In genomic region chr5:176637556-176637955, GRCh38 we compare ENCODE assay signal across 19 cellular contexts. TPM values are rescaled to one million over a fixed set of nuclear protein-coding genes. Genes with fewer than 3 reads are reported as not detected.
DNase-seq lines count a peak whose midpoint lies in the region; ATAC-seq and TF ChIP-seq lines count a peak whose summit lies in the region.
"Had no signal": no experiment of that assay in that cellular context is flagged by ENCODE, and none has a peak within 500 bp of the region (broad histone marks: within the 10 kb centered on the region; RNA-seq: fewer than 3 reads in every experiment).

No MANE protein-coding gene starts in this region.

- H2BK15ac ChIP-seq in neuronal stem cell (ENCODE audit: low read length): no peak overlapping the region

- no peaks in the 10 kb centered on the region for H3K9me3 Mint-ChIP-seq in endodermal cell
- H3K9me3 Mint-ChIP-seq: CD8-positive, alpha-beta T cell had no signal

- peak overlapping the region; percentile 40 for H3K18ac ChIP-seq in neuronal stem cell (ENCODE audit: low read length)

- WGBS in endodermal cell (ENCODE audit: insufficient coverage in 1 of 2, insufficient read length in 1 of 2), 2 experiments: 50 to 74% methylated on average over 2 to 4 of the region's 4 CpGs
- no CpG with 5 or more reads among the region's 4 CpGs for WGBS in neuronal stem cell (ENCODE audit: extremely low coverage in 2 of 2, insufficient read length in 2 of 2, insufficient replicate concordance in 1 of 2), 2 donors

- H3K79me1 ChIP-seq in neuronal stem cell (ENCODE audit: low read depth, low read length): no peaks in the 10 kb centered on the region

- no peak overlapping the region for H3K4me3 Mint-ChIP-seq in T-helper 17 cell
- H3K4me3 Mint-ChIP-seq in endodermal cell: no peak overlapping the region
- H3K4me3 Mint-ChIP-seq: CD8-positive, alpha-beta T cell had no signal

- no peak overlapping the region for H3K27ac ChIP-seq in BLaER1
- no peak overlapping the region for H3K27ac ChIP-seq in endodermal cell (ENCODE audit: low read depth, low read length)
- H3K27ac ChIP-seq in neuronal stem cell (replicated peaks; ENCODE audit: low read length): no peak overlapping the region
- H3K27ac ChIP-seq: BLaER1 treated with 17β-estradiol and CSF1 and Interleukin-3, amounts not matched to agents 10 nM and 100 nM; HL-60 had no signal

- H3K9me3 ChIP-seq in BLaER1: no peaks in the 10 kb centered on the region
- peaks cover 3% of the 10 kb centered on the region for H3K9me3 ChIP-seq in T-helper 17 cell (ENCODE audit: control insufficient read depth, low read length, poor library complexity, severe bottlenecking)
- no peaks in the 10 kb centered on the region for H3K9me3 ChIP-seq in endodermal cell (ENCODE audit: control insufficient read depth, low read length)
- H3K9me3 ChIP-seq in neuronal stem cell (replicated peaks in 1 of 2; ENCODE audit: control insufficient read depth in 2 of 2, insufficient read depth in 1 of 2, low read depth in 1 of 2, low read length in 2 of 2): peaks cover 0 to 5% of the 10 kb centered on the region in 2 donors
- H3K9me3 ChIP-seq: BLaER1 treated with 17β-estradiol and CSF1 and Interleukin-3, amounts not matched to agents 10 nM and 100 nM had no signal

- H3K4me3 ChIP-seq in BLaER1: no peak overlapping the region
- H3K4me3 ChIP-seq in endodermal cell (ENCODE audit: low read length): no peak overlapping the region
- H3K4me3 ChIP-seq in neuronal stem cell (ENCODE audit: low read length in 2 of 2): peak overlapping the region in 1 of 2 donors; percentile 4
- H3K4me3 ChIP-seq: BLaER1 treated with 17β-estradiol and CSF1 and Interleukin-3, amounts not matched to agents 10 nM and 100 nM had no signal

- peak overlapping the region; percentile 56 for H3K27ac Mint-ChIP-seq in T-helper 17 cell
- H3K27ac Mint-ChIP-seq in endodermal cell: no peak overlapping the region
- H3K27ac Mint-ChIP-seq: CD8-positive, alpha-beta T cell had no signal

- H3K4me1 Mint-ChIP-seq in T-helper 17 cell: peaks cover 9% of the 10 kb centered on the region
- peaks cover 14% of the 10 kb centered on the region for H3K4me1 Mint-ChIP-seq in endodermal cell

- no peak overlapping the region for H2BK5ac ChIP-seq in neuronal stem cell (ENCODE audit: low read length)

- peaks cover 48% of the 10 kb centered on the region for H3K27me3 Mint-ChIP-seq in T-helper 17 cell
- H3K27me3 Mint-ChIP-seq in endodermal cell (ENCODE audit: insufficient read depth): peaks cover 41% of the 10 kb centered on the region

- 0 out of 2 replicates have a peak, but pooled peaks cover 6% of the 10 kb centered on the region for H4K20me1 ChIP-seq in BLaER1

- DNase-seq in T-helper 17 cell (no peak), endodermal cell (peak; percentile 57), neuronal stem cell (ENCODE audit: low spot score) (no peak)
- DNase-seq: 8988T; Calu3; CD8-positive, alpha-beta T cell; DMS79 treated with DMSO at 0.1 percent for 48 hours; GF-D8; H7 had no signal

- no peaks in the 10 kb centered on the region for H3K36me3 ChIP-seq in BLaER1
- no peaks in the 10 kb centered on the region for H3K36me3 ChIP-seq in endodermal cell (ENCODE audit: control insufficient read depth, insufficient read depth, low read length)
- H3K36me3 ChIP-seq in neuronal stem cell (replicated peaks in 1 of 2; ENCODE audit: control insufficient read depth in 2 of 2, insufficient read depth in 2 of 2, low read length in 2 of 2): no peaks in the 10 kb centered on the region
- H3K36me3 ChIP-seq: BLaER1 treated with 17β-estradiol and CSF1 and Interleukin-3, amounts not matched to agents 10 nM and 100 nM had no signal

- H3K4me2 ChIP-seq in BLaER1 (peak overlapping the region; percentile 25), neuronal stem cell (ENCODE audit: insufficient read depth, low read length, poor library complexity, severe bottlenecking) (no peak overlapping the region)

- peak overlapping the region; percentile 46 for H3K23ac ChIP-seq in neuronal stem cell (ENCODE audit: low read depth, low read length, poor library complexity)

- H2AFZ ChIP-seq in neuronal stem cell (ENCODE audit: low read length): no peak overlapping the region

- no peak overlapping the region for H3K14ac ChIP-seq in neuronal stem cell (ENCODE audit: low read length)

- H4K8ac ChIP-seq in neuronal stem cell (ENCODE audit: low read depth, low read length): no peak overlapping the region

- H2AK5ac ChIP-seq in neuronal stem cell (ENCODE audit: low read depth, low read length): no peak overlapping the region

- no peak overlapping the region for H2BK120ac ChIP-seq in neuronal stem cell (ENCODE audit: low read depth, low read length)

- H3K27me3 ChIP-seq in BLaER1 (no peaks in the 10 kb centered on the region), endodermal cell (ENCODE audit: control insufficient read depth, insufficient read depth, low read length, poor library complexity, severe bottlenecking) (peaks cover 4% of the 10 kb centered on the region), neuronal stem cell (ENCODE audit: control insufficient read depth in 3 of 3, insufficient read depth in 3 of 3, low read depth in 1 of 3, low read length in 3 of 3) (peaks cover 0 to 86% (median 2%) of the 10 kb centered on the region in 3 experiments)

- no peak for ATAC-seq in T-helper 17 cell
- ATAC-seq in esophagus mucosa: no peak
- no peak for ATAC-seq in GM21360 (IDR thresholded peaks at IDR 0.05; ENCODE audit: unreplicated experiment)
- no peak for ATAC-seq in HG02870 (IDR thresholded peaks at IDR 0.05; ENCODE audit: unreplicated experiment)
- ATAC-seq: CD8-positive, alpha-beta T cell; HCT116 had no signal

- H3K9ac ChIP-seq in BLaER1: no peak overlapping the region
- H3K9ac ChIP-seq in endodermal cell (ENCODE audit: extremely low read depth, low read length, poor library complexity, severe bottlenecking): no peak overlapping the region
- peak overlapping the region; percentile 10 for H3K9ac ChIP-seq in neuronal stem cell (ENCODE audit: low read depth, low read length, poor library complexity)
- H3K9ac ChIP-seq: BLaER1 treated with 17β-estradiol and CSF1 and Interleukin-3, amounts not matched to agents 10 nM and 100 nM had no signal

- H3K36me3 Mint-ChIP-seq in T-helper 17 cell (ENCODE audit: low read depth): peaks cover 11% of the 10 kb centered on the region
- no peaks in the 10 kb centered on the region for H3K36me3 Mint-ChIP-seq in endodermal cell (ENCODE audit: low read depth)
- H3K36me3 Mint-ChIP-seq: CD8-positive, alpha-beta T cell had no signal

- peaks cover 55% of the 10 kb centered on the region for H3K4me1 ChIP-seq in BLaER1
- no peaks in the 10 kb centered on the region for H3K4me1 ChIP-seq in endodermal cell (ENCODE audit: control insufficient read depth, insufficient read depth, low read length)
- H3K4me1 ChIP-seq in neuronal stem cell (ENCODE audit: control insufficient read depth in 2 of 2, insufficient read depth in 1 of 2, low read depth in 1 of 2, low read length in 2 of 2): no peaks in the 10 kb centered on the region

- H3K4ac ChIP-seq in neuronal stem cell (ENCODE audit: low read length): no peak overlapping the region

- peak overlapping the region; percentile 28 for H4K91ac ChIP-seq in neuronal stem cell (ENCODE audit: low read depth, low read length, poor library complexity)

- TF ChIP-seq CTCF in endodermal cell (conservative IDR thresholded peaks at IDR 0.05): no peak

- no peak overlapping the region for H2BK12ac ChIP-seq in neuronal stem cell (ENCODE audit: low read length)

RNA-seq across cellular contexts. Expression of gene EIF4E1B, which starts 7.1 kb away (rescaled TPM):
- total RNA-seq in T-helper 17 cell: not detected
- total RNA-seq in endodermal cell: 1 to 10 TPM; 1.4 to 2.0 TPM
- polyA plus RNA-seq in endodermal cell (2013, experiment 1 of 2): 0.82 TPM
- not detected for polyA plus RNA-seq in endodermal cell (2013, experiment 2 of 2)
- 0.01 TPM for polyA plus RNA-seq in neuronal stem cell (2013, experiment 1 of 2)
- 0.03 TPM for polyA plus RNA-seq in neuronal stem cell (2013, experiment 2 of 2)
- total RNA-seq in esophagus mucosa: not detected
- total RNA-seq: A673; Calu3; CD8-positive, alpha-beta T cell; HT1080 had no signal
- polyA plus RNA-seq: AG04450 had no signal

RNA-seq across cellular contexts. Expression of gene SNCB, which starts 7.2 kb away (rescaled TPM):
- total RNA-seq in T-helper 17 cell (not detected), endodermal cell (1 to 10 TPM in 1 of 2 donors, under 1 TPM in 1; 0.22 to 1.8 TPM), esophagus mucosa (not detected)
- 0.25 TPM for polyA plus RNA-seq in endodermal cell (2013, experiment 1 of 2)
- 0.58 TPM for polyA plus RNA-seq in endodermal cell (2013, experiment 2 of 2)
- 0.26 TPM for polyA plus RNA-seq in neuronal stem cell (2013, experiment 1 of 2)
- 0.39 TPM for polyA plus RNA-seq in neuronal stem cell (2013, experiment 2 of 2)
- total RNA-seq: A673; Calu3; CD8-positive, alpha-beta T cell had no signal

RNA-seq across cellular contexts. Expression of gene TSPAN17, which starts 9.7 kb away (rescaled TPM):
- total RNA-seq in T-helper 17 cell (10 to 100 TPM; 14.2 to 19.3 TPM), endodermal cell (10 to 100 TPM; 49.3 to 50.3 TPM), esophagus mucosa (24.0 TPM)
- polyA plus RNA-seq in endodermal cell (2013, experiment 1 of 2): 35.5 TPM
- polyA plus RNA-seq in endodermal cell (2013, experiment 2 of 2): 34.8 TPM
- 24.8 TPM for polyA plus RNA-seq in neuronal stem cell (2013, experiment 1 of 2)
- polyA plus RNA-seq in neuronal stem cell (2013, experiment 2 of 2): 23.4 TPM

RNA-seq across cellular contexts. Expression of gene GPRIN1, which starts 27.6 kb away (rescaled TPM):
- under 1 TPM; 0.57 to 0.60 TPM for total RNA-seq in T-helper 17 cell
- total RNA-seq in endodermal cell: 1 to 10 TPM; 4.5 to 4.9 TPM
- polyA plus RNA-seq in endodermal cell (2013, experiment 1 of 2): 10.4 TPM
- 10.0 TPM for polyA plus RNA-seq in endodermal cell (2013, experiment 2 of 2)
- 2.5 TPM for polyA plus RNA-seq in neuronal stem cell (2013, experiment 1 of 2)
- polyA plus RNA-seq in neuronal stem cell (2013, experiment 2 of 2): 2.3 TPM
- 1.9 TPM for total RNA-seq in esophagus mucosa
